8 cellular contexts compared by ENCODE assay signal in genomic region chr12:30794591-30795409, GRCh38. TPM values are rescaled to one million over a fixed set of nuclear protein-coding genes. Genes with fewer than 3 reads are reported as not detected.
DNase-seq lines count a peak whose midpoint lies in the region; ATAC-seq and TF ChIP-seq lines count a peak whose summit lies in the region.

No MANE protein-coding gene starts in this region.

- ATAC-seq in HG03565 (IDR thresholded peaks at IDR 0.05; ENCODE audit: unreplicated experiment) (no peak), HG03159 (IDR thresholded peaks at IDR 0.05; ENCODE audit: unreplicated experiment) (no peak)

- DNase-seq in ELR (ENCODE audit: low read depth) (peak; percentile 92), NCI-H69 (lab: John Stamatoyannopoulos, UW) (peak; percentile 100), breast epithelium (ENCODE audit: low spot score in 2 of 2) (no peak), left kidney (ENCODE audit: low read depth, low spot score) (peak; percentile 7), NCI-H1092 (lab: John Stamatoyannopoulos, UW) (no peak), NCI-H1048 (lab: John Stamatoyannopoulos, UW) (no peak)

- no peak for TF ChIP-seq CTCF in breast epithelium (IDR thresholded peaks at IDR 0.05)

- H3K27ac ChIP-seq in breast epithelium, result peak overlapping the region; percentile 52 to 56

- no peaks in the 10 kb centered on the region for H3K36me3 ChIP-seq in breast epithelium

- peaks cover 0 to 3% of the 10 kb centered on the region in 2 donors for H3K4me1 ChIP-seq in breast epithelium

- H3K9me3 ChIP-seq in breast epithelium, result no peaks in the 10 kb centered on the region

- H3K27me3 ChIP-seq in breast epithelium, result peaks cover 0 to 6% of the 10 kb centered on the region in 2 donors

- no peak for TF ChIP-seq POLR2A in breast epithelium (IDR thresholded peaks at IDR 0.05)

- peak overlapping the region in 1 of 3 donors; percentile 86 for H3K4me3 ChIP-seq in breast epithelium

- intact Hi-C loops in breast epithelium (cut with DNase I; ENCODE audit: low total_unique reads), result no loop called here

RNA-seq across cellular contexts. Expression of gene CAPRIN2, which starts 40.0 kb away (rescaled TPM):
- 10 to 100 TPM; 21.8 to 37.9 (median 29.8) TPM for total RNA-seq in breast epithelium

Comparison
In these comparisons a context has a peak if more than half of its experiments do, and no peak if none do; other contexts are left out.
1. DNase-seq: peak in ELR (single experiment), NCI-H69 (single experiment) and left kidney (single experiment); none in breast epithelium (0 of 2), NCI-H1092 (single experiment) and NCI-H1048 (single experiment).